1 cellular context compared by ENCODE assay signal in genomic region chr7:123770378-123770777, GRCh38.
A peak's percentile ranks its signal among the peaks of the same experiment; 100 is the strongest.
TF ChIP-seq lines count a peak whose summit lies in the region.

No MANE protein-coding gene starts in this region.

TF ChIP-seq in K562, 482 proteins besides CTCF, POLR2A, EP300 and RAD21 (continued from another document):
- TF ChIP-seq NKRF (IDR thresholded peaks at IDR 0.05; ENCODE audit: borderline replicate concordance) (no peak), MAFF (IDR thresholded peaks at IDR 0.05; ENCODE audit: low read length) (no peak), FOSL1 (tag; conservative IDR thresholded peaks at IDR 0.05) (peak; percentile 47; the same call in 1 of the 2 replicates), SNIP1 (IDR thresholded peaks at IDR 0.05; ENCODE audit: low read depth) (no peak), E2F8 (IDR thresholded peaks at IDR 0.05; ENCODE audit: low read depth, partially characterized antibody) (no peak), GABPA (tag; conservative IDR thresholded peaks at IDR 0.05; ENCODE audit: low read depth) (no peak), CBX2 (IDR thresholded peaks at IDR 0.05; ENCODE audit: insufficient read depth, low read length, poor library complexity, severe bottlenecking) (no peak), MCM3 (IDR thresholded peaks at IDR 0.05) (no peak), KLF1 (tag; IDR thresholded peaks at IDR 0.05) (no peak), SMAD1 (IDR thresholded peaks at IDR 0.05; ENCODE audit: low read depth, low read length, partially characterized antibody) (no peak), HIVEP1 (CRISPR knock-in tag; IDR thresholded peaks at IDR 0.05) (no peak), POLR2AphosphoS2 (IDR thresholded peaks at IDR 0.05; ENCODE audit: low read length) (no peak), NR1H2 (CRISPR knock-in tag; IDR thresholded peaks at IDR 0.05) (no peak), SAFB (IDR thresholded peaks at IDR 0.05; ENCODE audit: borderline replicate concordance, low read depth, low read length) (no peak), GTF2F1 (IDR thresholded peaks at IDR 0.05; ENCODE audit: low read depth, low read length) (no peak), TRIM25 (IDR thresholded peaks at IDR 0.05; ENCODE audit: borderline replicate concordance) (no peak), HES1 (IDR thresholded peaks at IDR 0.05; ENCODE audit: low read depth) (no peak), IRF9 (tag; IDR thresholded peaks at IDR 0.05) (no peak), HNRNPLL (IDR thresholded peaks at IDR 0.05; ENCODE audit: low read depth, low read length, poor library complexity, severe bottlenecking) (peak; percentile 28), ZNF212 (CRISPR knock-in tag; IDR thresholded peaks at IDR 0.05) (no peak), MBD1 (CRISPR knock-in tag; IDR thresholded peaks at IDR 0.05) (no peak), RBM25 (IDR thresholded peaks at IDR 0.05; ENCODE audit: low read depth, low read length, severe bottlenecking) (no peak), ZNF134 (CRISPR knock-in tag; conservative IDR thresholded peaks at IDR 0.05) (no peak), GTF2B (IDR thresholded peaks at IDR 0.05; ENCODE audit: extremely low read depth, insufficient read length) (no peak), ZNF398 (CRISPR knock-in tag; IDR thresholded peaks at IDR 0.05) (no peak), CTCFL (IDR thresholded peaks at IDR 0.05; ENCODE audit: borderline replicate concordance, insufficient read depth, low read depth, low read length, poor library complexity, severe bottlenecking) (no peak), ZNF699 (CRISPR knock-in tag; IDR thresholded peaks at IDR 0.05; ENCODE audit: insufficient replicate concordance) (no peak), ZNF121 (CRISPR knock-in tag; conservative IDR thresholded peaks at IDR 0.05) (no peak), JUND (IDR thresholded peaks at IDR 0.05; ENCODE audit: borderline replicate concordance, low read depth, low read length) (0 out of 2 replicates have a peak, but pooled peaks have one; percentile 36), JUND (tag; IDR thresholded peaks at IDR 0.05; ENCODE audit: borderline replicate concordance, low read depth, low read length) (no peak), ZNF184 (CRISPR knock-in tag; IDR thresholded peaks at IDR 0.05) (no peak), MTF1 (CRISPR knock-in tag; IDR thresholded peaks at IDR 0.05; ENCODE audit: borderline replicate concordance) (no peak), NR2C2 (CRISPR knock-in tag; IDR thresholded peaks at IDR 0.05) (no peak), NR2C2 (tag; IDR thresholded peaks at IDR 0.05) (no peak), ZNF311 (CRISPR knock-in tag; IDR thresholded peaks at IDR 0.05) (no peak), PRPF4 (IDR thresholded peaks at IDR 0.05; ENCODE audit: insufficient read depth, low read depth, low read length, poor library complexity, severe bottlenecking) (no peak), ZNF586 (CRISPR knock-in tag; conservative IDR thresholded peaks at IDR 0.05) (no peak), FIP1L1 (IDR thresholded peaks at IDR 0.05; ENCODE audit: low read depth, low read length, poor library complexity, severe bottlenecking) (no peak), MAX (CRISPR knock-in tag; IDR thresholded peaks at IDR 0.05) (no peak), GTF2A2 (tag; IDR thresholded peaks at IDR 0.05) (no peak), ZFPM2 (CRISPR knock-in tag; IDR thresholded peaks at IDR 0.05) (no peak), GABPB1 (CRISPR knock-in tag; IDR thresholded peaks at IDR 0.05) (no peak), BMI1 (IDR thresholded peaks at IDR 0.05; ENCODE audit: low read length) (no peak), E2F3 (CRISPR knock-in tag; IDR thresholded peaks at IDR 0.05) (no peak)
